ENCODE assay signal across 10 cellular contexts in the genomic region with DNA sequence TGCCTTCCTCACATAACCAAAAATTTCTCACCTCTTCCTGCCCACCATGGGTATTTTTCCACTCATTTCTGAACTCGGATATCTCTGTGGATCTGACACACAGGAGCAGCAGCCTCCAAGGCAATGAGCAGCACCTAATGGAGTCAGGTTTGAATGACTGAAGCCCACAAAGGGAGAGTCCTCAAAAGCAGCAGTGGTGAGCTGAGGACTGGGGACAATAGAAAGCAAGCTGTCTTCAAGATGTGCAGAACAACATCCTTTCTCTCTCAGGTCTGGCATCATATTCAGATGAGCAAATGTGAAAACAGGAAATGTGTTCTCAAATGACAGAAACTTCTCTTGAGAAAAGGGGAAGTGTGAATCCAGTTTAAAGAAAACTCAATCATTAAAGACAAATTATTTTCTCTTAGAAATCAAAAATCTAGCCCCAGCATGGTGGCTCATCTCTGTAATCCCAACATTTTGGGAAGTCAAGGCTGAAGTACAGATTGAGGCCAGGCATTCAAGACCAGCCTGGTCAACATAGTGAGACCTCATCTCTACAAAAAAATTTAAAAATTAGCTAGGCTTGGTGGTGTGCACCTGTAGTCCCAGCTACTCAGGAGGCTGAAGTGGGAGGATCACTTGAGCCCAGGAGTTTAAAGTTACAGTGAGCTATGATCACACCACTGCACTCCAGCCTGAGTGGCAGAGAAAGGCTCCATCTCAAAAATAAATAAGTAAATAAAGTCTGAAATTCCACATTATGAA. TPM values are rescaled to one million over a fixed set of nuclear protein-coding genes. Genes with fewer than 3 reads are reported as not detected.
DNase-seq lines count a peak whose midpoint lies in the region; ATAC-seq and TF ChIP-seq lines count a peak whose summit lies in the region.
"Had no signal": no experiment of that assay in that cellular context is flagged by ENCODE, and none has a peak within 500 bp of the region (broad histone marks: within the 10 kb centered on the region; RNA-seq: fewer than 3 reads in every experiment).

No MANE protein-coding gene starts in this region.

- peaks cover 8% of the 10 kb centered on the region for H3K9me3 Mint-ChIP-seq in activated T-helper 2 cell treated with anti-CD3 and anti-CD28 coated beads, Interferon-gamma antibody, Interleukin-2, Interleukin-4, amounts not matched to agents 10 μg/mL and 5 μg/mL and 100 μg/mL, durations not matched to agents 14 hours and 24 hours and 36 hours
- H3K9me3 Mint-ChIP-seq in type B pancreatic cell = no peaks in the 10 kb centered on the region

- no peaks in the 10 kb centered on the region for H3K27me3 ChIP-seq in gastrocnemius medialis
- no peaks in the 10 kb centered on the region for H3K27me3 ChIP-seq in trophoblast cell (ENCODE audit: insufficient read depth, low read length)
- H3K27me3 ChIP-seq: cardiac muscle cell had no signal

- H3K4me1 Mint-ChIP-seq in activated T-helper 2 cell treated with anti-CD3 and anti-CD28 coated beads, Interferon-gamma antibody, Interleukin-2, Interleukin-4, amounts not matched to agents 10 μg/mL and 5 μg/mL and 100 μg/mL, durations not matched to agents 14 hours and 24 hours and 36 hours (ENCODE audit: low read depth) = peaks cover 13% of the 10 kb centered on the region
- peaks cover 4% of the 10 kb centered on the region for H3K4me1 Mint-ChIP-seq in type B pancreatic cell (ENCODE audit: unreplicated experiment)

- no peak overlapping the region for H3K4me3 ChIP-seq in gastrocnemius medialis
- no peak overlapping the region for H3K4me3 ChIP-seq in trophoblast cell (ENCODE audit: low read depth, low read length)
- H3K4me3 ChIP-seq: cardiac muscle cell had no signal

- WGBS in trophoblast cell (ENCODE audit: extremely low coverage, insufficient coverage, insufficient read length) = no CpG with 5 or more reads among the region's 1 CpG

- H3K27ac Mint-ChIP-seq in activated T-helper 2 cell treated with anti-CD3 and anti-CD28 coated beads, Interferon-gamma antibody, Interleukin-2, Interleukin-4, amounts not matched to agents 10 μg/mL and 5 μg/mL and 100 μg/mL, durations not matched to agents 14 hours and 24 hours and 36 hours = peak overlapping the region; percentile 86
- no peak overlapping the region for H3K27ac Mint-ChIP-seq in type B pancreatic cell

- ATAC-seq in GM21367 (IDR thresholded peaks at IDR 0.05; ENCODE audit: unreplicated experiment) = peak; percentile 98
- peak; percentile 98 for ATAC-seq in HG03521 (IDR thresholded peaks at IDR 0.05; ENCODE audit: unreplicated experiment)
- ATAC-seq in gastrocnemius medialis = no peak

- peak; percentile 79 for DNase-seq in GM13977 (ENCODE audit: low spot score)
- DNase-seq in activated T-helper 2 cell treated with anti-CD3 and anti-CD28 coated beads, Interferon-gamma antibody, Interleukin-2, Interleukin-4, amounts not matched to agents 10 μg/mL and 5 μg/mL and 100 μg/mL, durations not matched to agents 14 hours and 24 hours and 36 hours (ENCODE audit: low spot score) = peak; percentile 44
- DNase-seq in gastrocnemius medialis = no peak
- DNase-seq in iPS-NIHi7 (ENCODE audit: extremely low spot score) = no peak
- no peak for DNase-seq in type B pancreatic cell (ENCODE audit: extremely low spot score, unreplicated experiment)
- DNase-seq in trophoblast cell = no peak

- no peak overlapping the region for H2BK5ac ChIP-seq in trophoblast cell (ENCODE audit: low read depth, low read length, poor library complexity)

- H4K12ac ChIP-seq in trophoblast cell (ENCODE audit: low read depth, low read length) = no peak overlapping the region

- H3K18ac ChIP-seq in trophoblast cell (ENCODE audit: low read length) = no peak overlapping the region

- no peak for TF ChIP-seq POLR2A in gastrocnemius medialis (IDR thresholded peaks at IDR 0.05)

- TF ChIP-seq CTCF in GM13977 (IDR thresholded peaks at IDR 0.05; ENCODE audit: extremely low read depth, insufficient read depth, missing control alignments) = no peak
- TF ChIP-seq CTCF in gastrocnemius medialis (IDR thresholded peaks at IDR 0.05 in 4 of 5, conservative IDR thresholded peaks at IDR 0.05 in 1 of 5) = no peak
- no peak for TF ChIP-seq CTCF in type B pancreatic cell (conservative IDR thresholded peaks at IDR 0.05)

- H3K9ac ChIP-seq in trophoblast cell (ENCODE audit: low read length) = no peak overlapping the region

- no peak overlapping the region for H4K91ac ChIP-seq in trophoblast cell (ENCODE audit: low read depth, low read length)

- no peaks in the 10 kb centered on the region for H3K79me2 ChIP-seq in trophoblast cell (ENCODE audit: control insufficient read depth, insufficient read depth, low read length, poor library complexity)

- no peak overlapping the region for H3K4me2 ChIP-seq in trophoblast cell (ENCODE audit: low read length)

- H3K9me3 ChIP-seq in gastrocnemius medialis (no peaks in the 10 kb centered on the region), trophoblast cell (ENCODE audit: insufficient read depth, low read depth, low read length) (no peaks in the 10 kb centered on the region)

- H4K8ac ChIP-seq in trophoblast cell (ENCODE audit: low read depth, low read length) = no peak overlapping the region

- H2BK12ac ChIP-seq in trophoblast cell (ENCODE audit: low read length) = no peak overlapping the region

- H3K36me3 ChIP-seq in gastrocnemius medialis (no peaks in the 10 kb centered on the region), trophoblast cell (ENCODE audit: control insufficient read depth in 1 of 2, insufficient read depth in 2 of 2, low read length in 2 of 2) (no peaks in the 10 kb centered on the region)
- H3K36me3 ChIP-seq: cardiac muscle cell had no signal

- H3K4ac ChIP-seq in trophoblast cell (ENCODE audit: low read depth, low read length) = no peak overlapping the region

- no peak overlapping the region for H2AK5ac ChIP-seq in trophoblast cell (ENCODE audit: low read length)

- H2BK120ac ChIP-seq in trophoblast cell (ENCODE audit: insufficient read depth, low read length, poor library complexity) = no peak overlapping the region

- peak overlapping the region; percentile 61 for H3K4me3 Mint-ChIP-seq in activated T-helper 2 cell treated with anti-CD3 and anti-CD28 coated beads, Interferon-gamma antibody, Interleukin-2, Interleukin-4, amounts not matched to agents 10 μg/mL and 5 μg/mL and 100 μg/mL, durations not matched to agents 14 hours and 24 hours and 36 hours (ENCODE audit: low read depth)
- no peak overlapping the region for H3K4me3 Mint-ChIP-seq in type B pancreatic cell

- no peak overlapping the region for H3K14ac ChIP-seq in trophoblast cell (ENCODE audit: low read length)

- H3K4me1 ChIP-seq in gastrocnemius medialis = no peaks in the 10 kb centered on the region
- no peaks in the 10 kb centered on the region for H3K4me1 ChIP-seq in trophoblast cell (ENCODE audit: control insufficient read depth in 1 of 2, insufficient read depth in 2 of 2, low read length in 2 of 2)

- H2AFZ ChIP-seq in trophoblast cell (ENCODE audit: insufficient read depth, low read length, poor library complexity) = no peak overlapping the region

- in situ Hi-C loops in GM13977 (cut with MboI; ENCODE audit: low pct_unique_long_range_greater_than_20kb, low sequenced_read_pairs, unreplicated experiment) (no loop called here), gastrocnemius medialis (cut with MboI; ENCODE audit: low sequenced_read_pairs in 4 of 4) (no loop called here)

- intact Hi-C loops in activated T-helper 2 cell treated with anti-CD3 and anti-CD28 coated beads, Interferon-gamma antibody, Interleukin-2, Interleukin-4, amounts not matched to agents 10 μg/mL and 5 μg/mL and 100 μg/mL, durations not matched to agents 14 hours and 24 hours and 36 hours (cut with micrococcal nuclease) = loop anchor here (1.0 to 5.0 kb wide), 5 partner anchors 14 to 1659 kb away; no protein-coding TSS in a partner anchor
- intact Hi-C loops in gastrocnemius medialis (cut with DNase I; ENCODE audit: low total_unique reads) = no loop called here

- no peaks in the 10 kb centered on the region for H3K36me3 Mint-ChIP-seq in activated T-helper 2 cell treated with anti-CD3 and anti-CD28 coated beads, Interferon-gamma antibody, Interleukin-2, Interleukin-4, amounts not matched to agents 10 μg/mL and 5 μg/mL and 100 μg/mL, durations not matched to agents 14 hours and 24 hours and 36 hours (ENCODE audit: low read depth)
- no peaks in the 10 kb centered on the region for H3K36me3 Mint-ChIP-seq in type B pancreatic cell

- no peaks in the 10 kb centered on the region for H3K79me1 ChIP-seq in trophoblast cell (ENCODE audit: low read length)

- no peak overlapping the region for H3K23ac ChIP-seq in trophoblast cell (ENCODE audit: low read length)

- H3K27ac ChIP-seq in gastrocnemius medialis = no peak overlapping the region
- no peak overlapping the region for H3K27ac ChIP-seq in trophoblast cell (ENCODE audit: low read depth, low read length)
- H3K27ac ChIP-seq: cardiac muscle cell had no signal

- no peaks in the 10 kb centered on the region for H3K27me3 Mint-ChIP-seq in activated T-helper 2 cell treated with anti-CD3 and anti-CD28 coated beads, Interferon-gamma antibody, Interleukin-2, Interleukin-4, amounts not matched to agents 10 μg/mL and 5 μg/mL and 100 μg/mL, durations not matched to agents 14 hours and 24 hours and 36 hours (ENCODE audit: low read depth)
- no peaks in the 10 kb centered on the region for H3K27me3 Mint-ChIP-seq in type B pancreatic cell

RNA-seq across cellular contexts. Expression of a gene that starts 54.2 kb away (rescaled TPM):
- not detected in 2 replicates for total RNA-seq in activated T-helper 2 cell treated with anti-CD3 and anti-CD28 coated beads, Interferon-gamma antibody, Interleukin-2, Interleukin-4, amounts not matched to agents 10 μg/mL and 5 μg/mL and 100 μg/mL, durations not matched to agents 14 hours and 24 hours and 36 hours
- total RNA-seq in gastrocnemius medialis = not detected
- total RNA-seq in type B pancreatic cell (ENCODE audit: low replicate concordance) = not detected in 2 replicates
- polyA plus RNA-seq in trophoblast cell (2013) = 0.05 and 0.07 TPM in 2 replicates
- total RNA-seq: cardiac muscle cell, renal cortical epithelial cell had no signal
- polyA plus RNA-seq: cardiac muscle cell had no signal

Comparison
In these comparisons a context has a peak if more than half of its experiments do, and no peak if none do; other contexts are left out.
1. DNase-seq: peak in GM13977 (single experiment) and activated T-helper 2 cell treated with anti-CD3 and anti-CD28 coated beads, Interferon-gamma antibody, Interleukin-2, Interleukin-4, amounts not matched to agents 10 μg/mL and 5 μg/mL and 100 μg/mL, durations not matched to agents 14 hours and 24 hours and 36 hours (single experiment); none in gastrocnemius medialis (0 of 2), iPS-NIHi7 (single experiment), type B pancreatic cell (single experiment) and trophoblast cell (0 of 2).
2. ATAC-seq: peak in GM21367 (single experiment) and HG03521 (single experiment); none in gastrocnemius medialis (0 of 2).